In genomic region chr16:81140930-81141780, GRCh38 we compare ENCODE assay signal across 1 cellular context.
TF ChIP-seq lines count a peak whose summit lies in the region.

No MANE protein-coding gene starts in this region.

TF ChIP-seq in SK-N-SH, 30 proteins besides CTCF, POLR2A, EP300 and RAD21 (continued from another document):
- TF ChIP-seq, protein P1, sequence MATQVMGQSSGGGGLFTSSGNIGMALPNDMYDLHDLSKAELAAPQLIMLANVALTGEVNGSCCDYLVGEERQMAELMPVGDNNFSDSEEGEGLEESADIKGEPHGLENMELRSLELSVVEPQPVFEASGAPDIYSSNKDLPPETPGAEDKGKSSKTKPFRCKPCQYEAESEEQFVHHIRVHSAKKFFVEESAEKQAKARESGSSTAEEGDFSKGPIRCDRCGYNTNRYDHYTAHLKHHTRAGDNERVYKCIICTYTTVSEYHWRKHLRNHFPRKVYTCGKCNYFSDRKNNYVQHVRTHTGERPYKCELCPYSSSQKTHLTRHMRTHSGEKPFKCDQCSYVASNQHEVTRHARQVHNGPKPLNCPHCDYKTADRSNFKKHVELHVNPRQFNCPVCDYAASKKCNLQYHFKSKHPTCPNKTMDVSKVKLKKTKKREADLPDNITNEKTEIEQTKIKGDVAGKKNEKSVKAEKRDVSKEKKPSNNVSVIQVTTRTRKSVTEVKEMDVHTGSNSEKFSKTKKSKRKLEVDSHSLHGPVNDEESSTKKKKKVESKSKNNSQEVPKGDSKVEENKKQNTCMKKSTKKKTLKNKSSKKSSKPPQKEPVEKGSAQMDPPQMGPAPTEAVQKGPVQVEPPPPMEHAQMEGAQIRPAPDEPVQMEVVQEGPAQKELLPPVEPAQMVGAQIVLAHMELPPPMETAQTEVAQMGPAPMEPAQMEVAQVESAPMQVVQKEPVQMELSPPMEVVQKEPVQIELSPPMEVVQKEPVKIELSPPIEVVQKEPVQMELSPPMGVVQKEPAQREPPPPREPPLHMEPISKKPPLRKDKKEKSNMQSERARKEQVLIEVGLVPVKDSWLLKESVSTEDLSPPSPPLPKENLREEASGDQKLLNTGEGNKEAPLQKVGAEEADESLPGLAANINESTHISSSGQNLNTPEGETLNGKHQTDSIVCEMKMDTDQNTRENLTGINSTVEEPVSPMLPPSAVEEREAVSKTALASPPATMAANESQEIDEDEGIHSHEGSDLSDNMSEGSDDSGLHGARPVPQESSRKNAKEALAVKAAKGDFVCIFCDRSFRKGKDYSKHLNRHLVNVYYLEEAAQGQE (IDR thresholded peaks at IDR 0.05; ENCODE audit: low read depth, low read length), result no peak
